Comparison of ENCODE assay signal across 15 cellular contexts in genomic region chr6:17536586-17536985, GRCh38.
DNase-seq lines count a peak whose midpoint lies in the region; ATAC-seq and TF ChIP-seq lines count a peak whose summit lies in the region.
"Had no signal": no experiment of that assay in that cellular context is flagged by ENCODE, and none has a peak within 500 bp of the region (broad histone marks: within the 10 kb centered on the region; RNA-seq: fewer than 3 reads in every experiment).

No MANE protein-coding gene starts in this region.

- no peak for TF ChIP-seq CTCF in chondrocyte (IDR thresholded peaks at IDR 0.05)

- peak; percentile 15 to 22 for DNase-seq in stimulated activated CD4-positive, alpha-beta T cell treated with anti-CD3 and anti-CD28 coated beads, Interleukin-15, amount 100 ng/mL, for 48 hours (ENCODE audit: low read depth in 2 of 2)
- no peak for DNase-seq in stimulated activated CD4-positive, alpha-beta T cell treated with anti-CD3 and anti-CD28 coated beads, Interleukin-4, amount 100 ng/mL, for 1 hour
- DNase-seq in stimulated activated naive B cell treated with anti-CD40 and anti-IgM and Interleukin-4, amounts not matched to agents 10 μg/mL and 1 μg/mL and 100 μg/mL, for 72 hours, result peak; percentile 23
- DNase-seq in chondrocyte (ENCODE audit: low spot score) (no peak), NCI-H2196 treated with DMSO at 0.1 percent for 48 hours (lab: John Stamatoyannopoulos, UW; ENCODE audit: unreplicated experiment) (no peak), dedifferentiated amniotic fluid mesenchymal stem cell (ENCODE audit: extremely low spot score) (no peak)
- DNase-seq: DMS79, heart left ventricle, Kasumi-1, left colon, NCI-H1694 treated with DMSO at 0.1 percent for 48 hours, NCI-H774 had no signal

- no peak overlapping the region for H3K4me3 Mint-ChIP-seq in stimulated activated naive B cell treated with anti-CD40 and anti-IgM and Interleukin-4, amounts not matched to agents 10 μg/mL and 1 μg/mL and 100 μg/mL, for 72 hours
- H3K4me3 Mint-ChIP-seq in chondrocyte (ENCODE audit: unreplicated experiment), result no peak overlapping the region
- H3K4me3 Mint-ChIP-seq: B cell had no signal

- H3K27me3 Mint-ChIP-seq in stimulated activated naive B cell treated with anti-CD40 and anti-IgM and Interleukin-4, amounts not matched to agents 10 μg/mL and 1 μg/mL and 100 μg/mL, for 72 hours, result peaks cover 8 to 20% of the 10 kb centered on the region in 2 donors
- H3K27me3 Mint-ChIP-seq in chondrocyte (ENCODE audit: low read depth), result no peaks in the 10 kb centered on the region

- H3K4me1 Mint-ChIP-seq in stimulated activated naive B cell treated with anti-CD40 and anti-IgM and Interleukin-4, amounts not matched to agents 10 μg/mL and 1 μg/mL and 100 μg/mL, for 72 hours, result peaks cover 0 to 2% of the 10 kb centered on the region in 2 donors
- no peaks in the 10 kb centered on the region for H3K4me1 Mint-ChIP-seq in chondrocyte (ENCODE audit: low read depth)
- H3K4me1 Mint-ChIP-seq: B cell had no signal

- no peaks in the 10 kb centered on the region for H3K9me3 Mint-ChIP-seq in stimulated activated naive B cell treated with anti-CD40 and anti-IgM and Interleukin-4, amounts not matched to agents 10 μg/mL and 1 μg/mL and 100 μg/mL, for 72 hours
- H3K9me3 Mint-ChIP-seq in chondrocyte (ENCODE audit: low read depth), result no peaks in the 10 kb centered on the region

- H3K36me3 Mint-ChIP-seq in stimulated activated naive B cell treated with anti-CD40 and anti-IgM and Interleukin-4, amounts not matched to agents 10 μg/mL and 1 μg/mL and 100 μg/mL, for 72 hours, result no peaks in the 10 kb centered on the region
- H3K36me3 Mint-ChIP-seq in chondrocyte (ENCODE audit: low read depth), result peaks cover 25% of the 10 kb centered on the region

- peak; percentile 49 for ATAC-seq in GM21423 (IDR thresholded peaks at IDR 0.05; ENCODE audit: unreplicated experiment)
- peak; percentile 61 for ATAC-seq in HG03196 (IDR thresholded peaks at IDR 0.05; ENCODE audit: unreplicated experiment)
- peak; percentile 99 to 100 for ATAC-seq in stimulated activated naive B cell treated with anti-CD40 and anti-IgM and Interleukin-4, amounts not matched to agents 10 μg/mL and 1 μg/mL and 100 μg/mL, for 72 hours (replicated peaks)
- ATAC-seq: heart left ventricle, left colon had no signal

- H3K27ac Mint-ChIP-seq in stimulated activated naive B cell treated with anti-CD40 and anti-IgM and Interleukin-4, amounts not matched to agents 10 μg/mL and 1 μg/mL and 100 μg/mL, for 72 hours, result no peak overlapping the region
- no peak overlapping the region for H3K27ac Mint-ChIP-seq in chondrocyte (ENCODE audit: unreplicated experiment)
- H3K27ac Mint-ChIP-seq: B cell had no signal

Comparison
In these comparisons a context has a peak if more than half of its experiments do, and no peak if none do; other contexts are left out.
1. DNase-seq: peak in stimulated activated CD4-positive, alpha-beta T cell treated with anti-CD3 and anti-CD28 coated beads, Interleukin-15, amount 100 ng/mL, for 48 hours (2 of 2) and stimulated activated naive B cell treated with anti-CD40 and anti-IgM and Interleukin-4, amounts not matched to agents 10 μg/mL and 1 μg/mL and 100 μg/mL, for 72 hours (single experiment); none in stimulated activated CD4-positive, alpha-beta T cell treated with anti-CD3 and anti-CD28 coated beads, Interleukin-4, amount 100 ng/mL, for 1 hour (single experiment), chondrocyte (single experiment), NCI-H2196 treated with DMSO at 0.1 percent for 48 hours (single experiment) and dedifferentiated amniotic fluid mesenchymal stem cell (single experiment).
2. ATAC-seq: peak in every context shown above with its lines; median percentile 100 in stimulated activated naive B cell treated with anti-CD40 and anti-IgM and Interleukin-4, amounts not matched to agents 10 μg/mL and 1 μg/mL and 100 μg/mL, for 72 hours; 61 in HG03196; 49 in GM21423.